In genomic region chr7:99032928-99033327, GRCh38 we compare ENCODE assay signal across 24 cellular contexts.
DNase-seq lines count a peak whose midpoint lies in the region; ATAC-seq, FAIRE-seq and TF ChIP-seq lines count a peak whose summit lies in the region.
"Had no signal": no experiment of that assay in that cellular context is flagged by ENCODE, and none has a peak within 500 bp of the region (broad histone marks: within the 10 kb centered on the region; RNA-seq: fewer than 3 reads in every experiment).

No MANE protein-coding gene starts in this region.

- H3K27ac ChIP-seq in left ventricle myocardium inferior (replicated peaks) (peak overlapping the region; percentile 82), ascending aorta (peak overlapping the region; percentile 88 to 91), osteoblast (ENCODE audit: low read depth, low read length) (no peak overlapping the region)
- H3K27ac ChIP-seq: A549, C4-2B, SJSA1 had no signal

- H3K4me2 ChIP-seq in osteoblast (ENCODE audit: insufficient read depth, low read length), result no peak overlapping the region
- H3K4me2 ChIP-seq: A549, GM23338 had no signal

- H3K4me3 ChIP-seq in left ventricle myocardium inferior, result no peak overlapping the region
- H3K4me3 ChIP-seq in ascending aorta, result no peak overlapping the region
- no peak overlapping the region for H3K4me3 ChIP-seq in osteoblast (ENCODE audit: insufficient read depth, low read length)
- H3K4me3 ChIP-seq: A549, GM23338, MG63, SJSA1 had no signal

- peaks cover 40% of the 10 kb centered on the region for H3K4me1 ChIP-seq in left ventricle myocardium inferior
- peaks cover 9 to 35% of the 10 kb centered on the region in 2 donors for H3K4me1 ChIP-seq in ascending aorta
- peaks cover 8% of the 10 kb centered on the region for H3K4me1 ChIP-seq in osteoblast (ENCODE audit: insufficient read depth, low read length)
- H3K4me1 ChIP-seq: SJSA1 had no signal

- no peak for TF ChIP-seq POLR2A in GM12891 (IDR thresholded peaks at IDR 0.05; ENCODE audit: low read depth, low read length)

- no peak for ATAC-seq in left cardiac atrium
- ATAC-seq: A549, GM23338 had no signal

- H3K9me3 ChIP-seq in left ventricle myocardium inferior (replicated peaks), result peaks cover 8% of the 10 kb centered on the region
- H3K9me3 ChIP-seq in ascending aorta, result no peaks in the 10 kb centered on the region
- H3K9me3 ChIP-seq in osteoblast (ENCODE audit: low read depth, low read length), result no peaks in the 10 kb centered on the region
- H3K9me3 ChIP-seq: A549, MG63, SJSA1 had no signal

- intact Hi-C loops in left ventricle myocardium inferior (cut with micrococcal nuclease), result no loop called here
- intact Hi-C loops in left cardiac atrium (cut with DNase I), result no loop called here
- intact Hi-C loops in ascending aorta (cut with DNase I), result loop anchor here (10.0 kb wide), 1 partner anchor 522 kb away; the partner anchor contains the start of genes FAM200A and ZNF655

- DNase-seq in left ventricle myocardium inferior, result no peak
- DNase-seq in left cardiac atrium, result no peak
- peak in 1 of 2 donors; percentile 54 for DNase-seq in ascending aorta (ENCODE audit: low spot score in 2 of 2)
- peak; percentile 16 for DNase-seq in stimulated activated CD8-positive, alpha-beta memory T cell treated with anti-CD3 and anti-CD28 coated beads, Interleukin-4, amount 100 ng/mL, for 48 hours
- no peak for DNase-seq in osteoblast (ENCODE audit: insufficient read length, low spot score, missing footprints)
- DNase-seq in GM12891 (ENCODE audit: insufficient read length, low spot score), result no peak
- no peak for DNase-seq in DMS153 treated with DMSO at 0.1 percent for 48 hours (lab: John Stamatoyannopoulos, UW; ENCODE audit: unreplicated experiment)
- DNase-seq: AML-193; CD8-positive, alpha-beta memory T cell; DMS 273 treated with DMSO at 0.1 percent for 48 hours; DMS79 treated with DMSO at 0.1 percent for 48 hours; HCEC 1CT; KG1; MG63; NCI-H2029; NCI-H446; NCI-H524 treated with DMSO at 0.1 percent for 48 hours; NCI-H774; Right ventricle myocardium superior had no signal

- no peak overlapping the region for H2AFZ ChIP-seq in osteoblast (ENCODE audit: low read length)
- H2AFZ ChIP-seq: GM23338 had no signal

- H3K27me3 ChIP-seq in left ventricle myocardium inferior (ENCODE audit: low read depth), result no peaks in the 10 kb centered on the region
- H3K27me3 ChIP-seq in ascending aorta, result no peaks in the 10 kb centered on the region
- H3K27me3 ChIP-seq in osteoblast (ENCODE audit: insufficient read depth, low read length), result no peaks in the 10 kb centered on the region
- H3K27me3 ChIP-seq: MG63, SJSA1 had no signal

- TF ChIP-seq CTCF in left ventricle myocardium inferior (IDR thresholded peaks at IDR 0.05; ENCODE audit: borderline replicate concordance), result no peak
- TF ChIP-seq CTCF in ascending aorta (IDR thresholded peaks at IDR 0.05), result no peak
- TF ChIP-seq CTCF in osteoblast (IDR thresholded peaks at IDR 0.05; ENCODE audit: extremely low read depth, low read depth, low read length), result no peak

- peaks cover 5% of the 10 kb centered on the region for H3K79me2 ChIP-seq in osteoblast (ENCODE audit: insufficient read depth, low read length)

- no peak for FAIRE-seq in GM12891 (lab: Jason Lieb, UNC)
- FAIRE-seq: A549, GM18507 had no signal

- H4K20me1 ChIP-seq in osteoblast (ENCODE audit: insufficient read depth, low read length), result peaks cover 8% of the 10 kb centered on the region

- H3K36me3 ChIP-seq in left ventricle myocardium inferior, result peaks cover 98% of the 10 kb centered on the region
- peaks cover 80 to 93% of the 10 kb centered on the region in 2 donors for H3K36me3 ChIP-seq in ascending aorta
- H3K36me3 ChIP-seq in osteoblast (ENCODE audit: insufficient read depth, low read length), result peaks cover 98% of the 10 kb centered on the region

TF ChIP-seq in GM12891, 5 proteins besides CTCF, POLR2A, EP300 and RAD21:
- TF ChIP-seq POU2F2 (IDR thresholded peaks at IDR 0.05; ENCODE audit: low read depth, low read length), result no peak
- no peak for TF ChIP-seq SPI1 (IDR thresholded peaks at IDR 0.05; ENCODE audit: low read depth, low read length)
- TF ChIP-seq PAX5 (IDR thresholded peaks at IDR 0.05; ENCODE audit: insufficient read depth, low read length, severe bottlenecking), result no peak
- no peak for TF ChIP-seq TAF1 (IDR thresholded peaks at IDR 0.05; ENCODE audit: low read depth, low read length)
- no peak for TF ChIP-seq POLR2AphosphoS5 (IDR thresholded peaks at IDR 0.05; ENCODE audit: low read depth, low read length)
